19 cellular contexts compared by ENCODE assay signal in genomic region chr3:177119829-177120228, GRCh38.
DNase-seq lines count a peak whose midpoint lies in the region; ATAC-seq, FAIRE-seq and TF ChIP-seq lines count a peak whose summit lies in the region.
"Had no signal": no experiment of that assay in that cellular context is flagged by ENCODE, and none has a peak within 500 bp of the region (broad histone marks: within the 10 kb centered on the region; RNA-seq: fewer than 3 reads in every experiment).

No MANE protein-coding gene starts in this region.

- TF ChIP-seq POLR2A in K562 (conservative IDR thresholded peaks at IDR 0.05) = no peak

- intact Hi-C loops in left cardiac atrium (cut with DNase I) (loop anchor here (5.0 to 10.0 kb wide), 3 partner anchors 55 to 227 kb away; partner anchors contain the start of gene TBL1XR1 (in 1 of the 2)), K562 (cut with micrococcal nuclease) (no loop called here), posterior vena cava (cut with DNase I) (no loop called here)
- intact Hi-C loops in naive thymus-derived CD4-positive, alpha-beta T cell (cut with micrococcal nuclease) = loop anchor here in 1 of 2 donors (1.0 to 10.0 kb wide), 5 partner anchors 77 to 1265 kb away; partner anchors contain the start of gene TBL1XR1

- peaks cover 46% of the 10 kb centered on the region for H3K4me1 ChIP-seq in cardiac muscle cell (ENCODE audit: low read depth)
- peaks cover 38% of the 10 kb centered on the region for H3K4me1 ChIP-seq in OCI-LY1 (ENCODE audit: insufficient read depth, low read length, severe bottlenecking)
- H3K4me1 ChIP-seq in K562 (replicated peaks in 1 of 2; ENCODE audit: control insufficient read depth in 2 of 2, insufficient read depth in 2 of 2, low read length in 2 of 2) = peaks cover 0 to 9% of the 10 kb centered on the region in 2 experiments; a peak in 3 of 5 replicates
- peaks cover 5 to 33% of the 10 kb centered on the region in 2 donors for H3K4me1 ChIP-seq in naive thymus-derived CD4-positive, alpha-beta T cell (ENCODE audit: control insufficient read depth in 2 of 2, insufficient read depth in 2 of 2, low read length in 2 of 2)

- no peaks in the 10 kb centered on the region for H3K9me2 ChIP-seq in OCI-LY1 (ENCODE audit: low read depth, low read length)

- H3K4me2 ChIP-seq in OCI-LY1 (ENCODE audit: low read length) (no peak overlapping the region; the same call in 1 of the 2 replicates), K562 (ENCODE audit: insufficient read depth, low read length) (no peak overlapping the region)

- no peak for TF ChIP-seq RAD21 in K562 (CRISPR knock-in tag; conservative IDR thresholded peaks at IDR 0.05 in 1 of 2, IDR thresholded peaks at IDR 0.05 in 1 of 2)

- no TSS peak for BruUV-seq in K562 (replicated peaks; lab: Mats Ljungman, UMichigan)

- TF ChIP-seq EP300 in K562 (IDR thresholded peaks at IDR 0.05; ENCODE audit: low read length) = no peak

- H2AFZ ChIP-seq in OCI-LY1 (ENCODE audit: low read length) (no peak overlapping the region), K562 (ENCODE audit: low read depth, low read length) (no peak overlapping the region)

- H3K9ac ChIP-seq in OCI-LY1 (ENCODE audit: low read length) (no peak overlapping the region), K562 (ENCODE audit: insufficient read depth in 1 of 2, low read depth in 2 of 2, low read length in 2 of 2) (no peak overlapping the region)
- H3K9ac ChIP-seq: BLaER1 treated with 17β-estradiol and CSF1 and Interleukin-3, amounts not matched to agents 10 nM and 100 nM had no signal

- H3K9me3 Mint-ChIP-seq in naive thymus-derived CD4-positive, alpha-beta T cell = peaks cover 0 to 12% (median 2%) of the 10 kb centered on the region in 11 donors

- 57% methylated on average over 3 of the region's 3 CpGs for WGBS in K562 (ENCODE audit: insufficient coverage, low coverage, missing lambda C conversion rate)

- H3K4me3 ChIP-seq in cardiac muscle cell (no peak overlapping the region), OCI-LY1 (ENCODE audit: low read depth, low read length, poor library complexity, severe bottlenecking) (no peak overlapping the region), K562 (no peak overlapping the region)
- no peak overlapping the region for H3K4me3 ChIP-seq in naive thymus-derived CD4-positive, alpha-beta T cell (ENCODE audit: low read length)
- H3K4me3 ChIP-seq: BLaER1 treated with 17β-estradiol and CSF1 and Interleukin-3, amounts not matched to agents 10 nM and 100 nM; HAP-1 had no signal

- TF ChIP-seq CTCF in cardiac muscle cell (IDR thresholded peaks at IDR 0.05; ENCODE audit: low read depth, low read length) (no peak), OCI-LY1 (IDR thresholded peaks at IDR 0.05; ENCODE audit: low read length) (peak; percentile 31; the same call in 1 of the 2 replicates), K562 (IDR thresholded peaks at IDR 0.05 in 2 of 3, conservative IDR thresholded peaks at IDR 0.05 in 1 of 3; ENCODE audit: insufficient read depth in 2 of 3, low read depth in 1 of 3, low read length in 3 of 3) (no peak)

- no peaks in the 10 kb centered on the region for H3K27me3 Mint-ChIP-seq in naive thymus-derived CD4-positive, alpha-beta T cell

- H3K4me1 Mint-ChIP-seq in naive thymus-derived CD4-positive, alpha-beta T cell = peaks cover 46 to 97% (median 91%) of the 10 kb centered on the region in 7 donors

- H3K79me2 ChIP-seq in OCI-LY1 (ENCODE audit: insufficient read depth, low read length) (peaks cover 100% of the 10 kb centered on the region), K562 (ENCODE audit: control insufficient read depth, insufficient read depth, low read length) (peaks cover 100% of the 10 kb centered on the region)

- H3K4me3 Mint-ChIP-seq in naive thymus-derived CD4-positive, alpha-beta T cell = peak overlapping the region in 1 of 10 donors; percentile 28

- DNase-seq in cardiac muscle cell (ENCODE audit: low read depth in 1 of 2, low spot score in 1 of 2) (no peak), left cardiac atrium (no peak), K562 (ENCODE audit: extremely low read depth in 1 of 4, low spot score in 3 of 4) (no peak), SIG-M5 treated with dmso at 0.1 percent for 504 hours (lab: John Stamatoyannopoulos, UW; ENCODE audit: unreplicated experiment) (no peak), NCI-H1417 (lab: John Stamatoyannopoulos, UW) (no peak), posterior vena cava (ENCODE audit: low spot score) (no peak)
- peak in 1 of 9 donors; percentile 31 for DNase-seq in naive thymus-derived CD4-positive, alpha-beta T cell
- DNase-seq: Caco-2, DMS153, IMR-90, Kasumi-1, MM.1S, NCI-H1092 treated with DMSO at 0.1 percent for 48 hours, NCI-H1694 treated with DMSO at 0.1 percent for 48 hours, NCI-H446 treated with DMSO at 0.1 percent for 48 hours had no signal

- peak overlapping the region; percentile 31 for H3K27ac ChIP-seq in cardiac muscle cell
- peak overlapping the region; percentile 3 for H3K27ac ChIP-seq in OCI-LY1 (ENCODE audit: low read depth, low read length, poor library complexity, severe bottlenecking)
- no peak overlapping the region for H3K27ac ChIP-seq in K562 (ENCODE audit: extremely low read depth, low read depth, low read length)
- no peak overlapping the region for H3K27ac ChIP-seq in naive thymus-derived CD4-positive, alpha-beta T cell (ENCODE audit: low read depth, low read length)
- H3K27ac ChIP-seq: BLaER1 treated with 17β-estradiol and CSF1 and Interleukin-3, amounts not matched to agents 10 nM and 100 nM had no signal

- H4K20me1 ChIP-seq in OCI-LY1 (ENCODE audit: insufficient read depth, low read length) = peaks cover 7% of the 10 kb centered on the region; the same call in 1 of the 2 replicates
- H4K20me1 ChIP-seq in K562 (replicated peaks; ENCODE audit: control insufficient read depth, insufficient read depth, low read length) = peaks cover 15% of the 10 kb centered on the region; the same call in 1 of the 2 replicates

- in situ Hi-C loops in K562 (cut with MboI) = no loop called here

- peak overlapping the region in 6 of 9 donors; percentile 10 to 52 (median 26) for H3K27ac Mint-ChIP-seq in naive thymus-derived CD4-positive, alpha-beta T cell

- ATAC-seq in left cardiac atrium = no peak
- ATAC-seq in K562 = peak; percentile 45
- ATAC-seq in naive thymus-derived CD4-positive, alpha-beta T cell = no peak

- no peaks in the 10 kb centered on the region for H3K9me1 ChIP-seq in K562 (ENCODE audit: control insufficient read depth, insufficient read depth, low read length)

- H3F3A ChIP-seq in OCI-LY1 (ENCODE audit: insufficient read depth, low read length) = no peaks in the 10 kb centered on the region

- POLR2A ChIA-PET in K562 (lab: Yijun Ruan, JAX) = interaction anchor here (0.7 kb wide), 1 partner anchor 17 kb away, joined by 3 read pairs; no protein-coding TSS in a partner anchor
- POLR2A ChIA-PET in naive thymus-derived CD4-positive, alpha-beta T cell (lab: Charles Lee) = interaction anchor here (1.5 kb wide), 1 partner anchor 240 kb away, joined by 6 read pairs; no protein-coding TSS in a partner anchor

- no peaks in the 10 kb centered on the region for H3K27me3 ChIP-seq in cardiac muscle cell
- no peaks in the 10 kb centered on the region for H3K27me3 ChIP-seq in OCI-LY1 (ENCODE audit: insufficient read depth, low read length)
- H3K27me3 ChIP-seq in K562 (ENCODE audit: control insufficient read depth in 2 of 2, insufficient read depth in 2 of 2, low read length in 2 of 2) = no peaks in the 10 kb centered on the region
- H3K27me3 ChIP-seq in naive thymus-derived CD4-positive, alpha-beta T cell (ENCODE audit: control insufficient read depth in 2 of 2, insufficient read depth in 2 of 2, low read length in 2 of 2) = no peaks in the 10 kb centered on the region
- H3K27me3 ChIP-seq: BLaER1 treated with 17β-estradiol and CSF1 and Interleukin-3, amounts not matched to agents 10 nM and 100 nM had no signal

- H3K9me3 ChIP-seq in cardiac muscle cell (ENCODE audit: low read depth) (no peaks in the 10 kb centered on the region), OCI-LY1 (ENCODE audit: low read length) (peaks cover 27% of the 10 kb centered on the region), K562 (replicated peaks; ENCODE audit: control insufficient read depth, insufficient read depth, low read depth, low read length) (no peaks in the 10 kb centered on the region)
- H3K9me3 ChIP-seq in naive thymus-derived CD4-positive, alpha-beta T cell (ENCODE audit: control insufficient read depth in 2 of 3, low read length in 3 of 3) = no peaks in the 10 kb centered on the region
- H3K9me3 ChIP-seq: Caco-2, HAP-1 had no signal

- FAIRE-seq in K562 (lab: Jason Lieb, UNC) = no peak
- FAIRE-seq: A204.1 had no signal

- H3K36me3 Mint-ChIP-seq in naive thymus-derived CD4-positive, alpha-beta T cell = peaks cover 0 to 45% (median 6%) of the 10 kb centered on the region in 5 donors

- H3K36me3 ChIP-seq in cardiac muscle cell (no peaks in the 10 kb centered on the region), OCI-LY1 (ENCODE audit: insufficient read depth, low read length) (peaks cover 58% of the 10 kb centered on the region), K562 (ENCODE audit: control insufficient read depth, insufficient read depth, low read length) (0 out of 3 replicates have a peak, but pooled peaks cover 5% of the 10 kb centered on the region)
- no peaks in the 10 kb centered on the region for H3K36me3 ChIP-seq in naive thymus-derived CD4-positive, alpha-beta T cell (ENCODE audit: control insufficient read depth in 2 of 3, insufficient read depth in 3 of 3, low read length in 3 of 3)
- H3K36me3 ChIP-seq: HAP-1 had no signal

- CTCF ChIA-PET in K562 (lab: Yijun Ruan, JAX; ENCODE audit: low intra/inter-chr PET ratio) = no interaction called here
- CTCF ChIA-PET in naive thymus-derived CD4-positive, alpha-beta T cell (lab: Charles Lee) = interaction anchor here (0.8 kb wide), 1 partner anchor 756 kb away, joined by 3 read pairs; no protein-coding TSS in a partner anchor

TF ChIP-seq in K562, 482 proteins besides CTCF, POLR2A, EP300 and RAD21 (continues in another document):
- TF ChIP-seq NCOA4 (IDR thresholded peaks at IDR 0.05; ENCODE audit: partially characterized antibody) (no peak), THRA (IDR thresholded peaks at IDR 0.05) (no peak), POLR3A (IDR thresholded peaks at IDR 0.05; ENCODE audit: borderline replicate concordance, extremely low read depth, insufficient read depth, insufficient read length) (no peak), ZNF830 (CRISPR knock-in tag; IDR thresholded peaks at IDR 0.05) (no peak), HDAC3 (IDR thresholded peaks at IDR 0.05; ENCODE audit: borderline replicate concordance, partially characterized antibody) (no peak), CREBBP (IDR thresholded peaks at IDR 0.05; ENCODE audit: low read depth, low read length) (no peak)

Comparison
In these comparisons a context has a peak if more than half of its experiments do, and no peak if none do; other contexts are left out.
1. H3K27ac ChIP-seq: peak in cardiac muscle cell (single experiment) and OCI-LY1 (single experiment); none in K562 (single experiment) and naive thymus-derived CD4-positive, alpha-beta T cell (single experiment).
2. intact Hi-C loops: an anchor here in left cardiac atrium (5.0 to 10.0 kb wide); none called in K562 and posterior vena cava.